ENCODE assay signal across 1 cellular context in the genomic region with DNA sequence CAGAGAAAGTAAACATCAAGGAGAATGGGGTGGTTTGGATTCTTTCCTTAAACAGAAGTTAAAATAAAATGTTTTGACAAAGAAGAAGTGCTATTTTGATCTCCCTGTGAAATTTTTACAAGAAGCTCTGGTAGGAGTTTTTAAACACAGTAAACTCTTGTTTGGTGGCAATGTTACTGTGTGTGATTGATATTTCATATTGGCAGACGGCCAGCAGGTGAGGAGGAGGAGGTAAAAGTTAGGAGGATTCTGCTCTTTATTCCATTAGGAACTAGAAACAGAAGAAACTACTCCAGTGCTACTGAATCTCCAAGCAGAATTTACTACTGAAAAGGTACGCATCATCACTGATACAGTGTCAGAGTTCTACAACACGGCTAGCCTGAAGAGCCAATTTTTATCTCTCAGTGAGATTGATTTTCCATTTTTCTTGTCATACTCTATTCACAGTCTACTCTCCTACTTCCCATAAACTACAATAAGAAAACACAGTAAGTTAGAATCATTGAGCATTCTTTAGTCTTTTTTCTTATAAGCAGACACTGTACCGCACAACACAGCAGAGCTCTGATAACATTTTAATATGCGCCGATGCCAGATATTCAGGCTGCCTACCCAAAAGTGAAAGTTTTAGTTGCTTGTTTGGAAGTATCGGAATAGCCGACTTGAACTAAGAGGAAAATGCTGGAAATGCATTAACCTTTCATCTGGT.
A peak's percentile ranks its signal among the peaks of the same experiment; 100 is the strongest.
TF ChIP-seq lines count a peak whose summit lies in the region.

No MANE protein-coding gene starts in this region.

TF ChIP-seq in K562, 482 proteins besides CTCF, POLR2A, EP300 and RAD21:
- peak; percentile 80 for TF ChIP-seq NFIC (IDR thresholded peaks at IDR 0.05)
- TF ChIP-seq, protein P1, sequence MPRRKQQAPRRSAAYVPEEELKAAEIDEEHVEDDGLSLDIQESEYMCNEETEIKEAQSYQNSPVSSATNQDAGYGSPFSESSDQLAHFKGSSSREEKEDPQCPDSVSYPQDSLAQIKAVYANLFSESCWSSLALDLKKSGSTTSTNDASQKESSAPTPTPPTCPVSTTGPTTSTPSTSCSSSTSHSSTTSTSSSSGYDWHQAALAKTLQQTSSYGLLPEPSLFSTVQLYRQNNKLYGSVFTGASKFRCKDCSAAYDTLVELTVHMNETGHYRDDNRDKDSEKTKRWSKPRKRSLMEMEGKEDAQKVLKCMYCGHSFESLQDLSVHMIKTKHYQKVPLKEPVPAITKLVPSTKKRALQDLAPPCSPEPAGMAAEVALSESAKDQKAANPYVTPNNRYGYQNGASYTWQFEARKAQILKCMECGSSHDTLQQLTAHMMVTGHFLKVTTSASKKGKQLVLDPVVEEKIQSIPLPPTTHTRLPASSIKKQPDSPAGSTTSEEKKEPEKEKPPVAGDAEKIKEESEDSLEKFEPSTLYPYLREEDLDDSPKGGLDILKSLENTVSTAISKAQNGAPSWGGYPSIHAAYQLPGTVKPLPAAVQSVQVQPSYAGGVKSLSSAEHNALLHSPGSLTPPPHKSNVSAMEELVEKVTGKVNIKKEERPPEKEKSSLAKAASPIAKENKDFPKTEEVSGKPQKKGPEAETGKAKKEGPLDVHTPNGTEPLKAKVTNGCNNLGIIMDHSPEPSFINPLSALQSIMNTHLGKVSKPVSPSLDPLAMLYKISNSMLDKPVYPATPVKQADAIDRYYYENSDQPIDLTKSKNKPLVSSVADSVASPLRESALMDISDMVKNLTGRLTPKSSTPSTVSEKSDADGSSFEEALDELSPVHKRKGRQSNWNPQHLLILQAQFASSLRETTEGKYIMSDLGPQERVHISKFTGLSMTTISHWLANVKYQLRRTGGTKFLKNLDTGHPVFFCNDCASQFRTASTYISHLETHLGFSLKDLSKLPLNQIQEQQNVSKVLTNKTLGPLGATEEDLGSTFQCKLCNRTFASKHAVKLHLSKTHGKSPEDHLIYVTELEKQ (CRISPR knock-in tag; IDR thresholded peaks at IDR 0.05) = no peak
